9 cellular contexts compared by ENCODE assay signal in the genomic region with DNA sequence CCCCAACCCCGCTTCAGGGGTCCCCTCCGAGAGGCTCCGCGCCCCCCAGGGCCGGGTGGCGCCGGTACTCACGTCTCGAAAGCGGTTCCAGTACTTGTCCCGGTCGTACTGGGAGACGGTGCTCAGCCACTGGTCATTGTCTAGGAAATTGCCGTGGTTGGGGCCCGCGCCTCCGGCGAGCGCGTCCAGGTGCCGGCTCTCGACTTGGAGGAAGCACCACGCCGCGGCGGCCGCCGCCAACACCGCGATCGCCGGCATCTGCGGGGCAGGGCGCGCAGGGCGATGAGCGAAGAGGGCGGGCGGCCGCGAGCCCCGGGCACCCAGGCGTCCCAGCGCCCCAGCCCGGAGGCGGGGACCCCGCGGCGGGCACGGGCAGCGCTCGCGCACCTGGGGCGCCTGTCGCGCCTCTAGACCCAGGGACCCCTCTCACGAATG. TPM values are rescaled to one million over a fixed set of nuclear protein-coding genes. Genes with fewer than 3 reads are reported as not detected.
DNase-seq lines count a peak whose midpoint lies in the region; ATAC-seq, FAIRE-seq and TF ChIP-seq lines count a peak whose summit lies in the region.
"Had no signal": no experiment of that assay in that cellular context is flagged by ENCODE, and none has a peak within 500 bp of the region (broad histone marks: within the 10 kb centered on the region; RNA-seq: fewer than 3 reads in every experiment).

No MANE protein-coding gene starts in this region.

- DNase-seq in GM12891 (ENCODE audit: insufficient read length, low spot score) (peak; percentile 12), WERI-Rb-1 (peak; percentile 34), right cardiac atrium (peak; percentile 33 to 75 (median 67)), gastrocnemius medialis (peak in 1 of 2 donors; percentile 18), NCI-H524 treated with DMSO at 0.1 percent for 48 hours (lab: John Stamatoyannopoulos, UW) (no peak)
- DNase-seq in activated naive CD4-positive, alpha-beta T cell (lab: John Stamatoyannopoulos, UW): no peak

- no peak for FAIRE-seq in GM12891 (lab: Jason Lieb, UNC)

- H3K36me3 ChIP-seq in WERI-Rb-1: no peaks in the 10 kb centered on the region
- no peaks in the 10 kb centered on the region for H3K36me3 ChIP-seq in gastrocnemius medialis

- no peak for TF ChIP-seq POLR2A in GM12891 (IDR thresholded peaks at IDR 0.05; ENCODE audit: low read depth, low read length)
- TF ChIP-seq POLR2A in gastrocnemius medialis (IDR thresholded peaks at IDR 0.05): no peak

- ATAC-seq in right cardiac atrium (peak; percentile 35 to 37), gastrocnemius medialis (peak; percentile 40 to 54), GM21360 (IDR thresholded peaks at IDR 0.05; ENCODE audit: unreplicated experiment) (no peak), HG03571 (IDR thresholded peaks at IDR 0.05; ENCODE audit: unreplicated experiment) (no peak)

- H3K4me1 ChIP-seq in right cardiac atrium (ENCODE audit: control insufficient read depth, insufficient read depth, low read length) (peaks cover 1% of the 10 kb centered on the region), gastrocnemius medialis (no peaks in the 10 kb centered on the region)

- in situ Hi-C loops in gastrocnemius medialis (cut with MboI; ENCODE audit: low sequenced_read_pairs in 4 of 4): loop anchor here in 2 of 4 donors (25.0 kb wide), 2 partner anchors 286 to 686 kb away; no protein-coding TSS in a partner anchor

- TF ChIP-seq CTCF in WERI-Rb-1 (IDR thresholded peaks at IDR 0.05; ENCODE audit: low read depth, low read length) (no peak), gastrocnemius medialis (IDR thresholded peaks at IDR 0.05 in 4 of 5, conservative IDR thresholded peaks at IDR 0.05 in 1 of 5) (no peak)

- no peaks in the 10 kb centered on the region for H3K9me3 ChIP-seq in WERI-Rb-1 (ENCODE audit: severe bottlenecking)
- no peaks in the 10 kb centered on the region for H3K9me3 ChIP-seq in right cardiac atrium (ENCODE audit: control insufficient read depth, low read length)
- H3K9me3 ChIP-seq in gastrocnemius medialis: no peaks in the 10 kb centered on the region

- H3K27ac ChIP-seq in WERI-Rb-1 (no peak overlapping the region), right cardiac atrium (ENCODE audit: low read length) (no peak overlapping the region), gastrocnemius medialis (peak overlapping the region in 2 of 4 donors; percentile 57 to 75)
- H3K27ac ChIP-seq: SJSA1 had no signal

- H3K4me3 ChIP-seq in WERI-Rb-1 (ENCODE audit: low read depth, low read length): peak overlapping the region; percentile 51
- peak overlapping the region; percentile 49 for H3K4me3 ChIP-seq in right cardiac atrium (ENCODE audit: low read length)
- H3K4me3 ChIP-seq in gastrocnemius medialis: peak overlapping the region; percentile 49 to 69 (median 62)

- intact Hi-C loops in right cardiac atrium (cut with DNase I): loop anchor here (2.0 to 10.0 kb wide), 6 partner anchors 144 to 691 kb away; no protein-coding TSS in a partner anchor
- intact Hi-C loops in gastrocnemius medialis (cut with DNase I; ENCODE audit: low total_unique reads): loop anchor here (1.0 to 5.0 kb wide), 5 partner anchors 111 to 696 kb away; a partner anchor contains a TSS

- H3K27me3 ChIP-seq in WERI-Rb-1 (ENCODE audit: insufficient read depth, low read depth, severe bottlenecking) (peaks cover 24% of the 10 kb centered on the region), right cardiac atrium (ENCODE audit: control insufficient read depth, insufficient read depth) (no peaks in the 10 kb centered on the region), gastrocnemius medialis (no peaks in the 10 kb centered on the region)

- 3% methylated on average over 57 of the region's 57 CpGs for WGBS in right cardiac atrium

TF ChIP-seq in GM12891, 5 proteins besides CTCF, POLR2A, EP300 and RAD21:
- TF ChIP-seq TAF1 (IDR thresholded peaks at IDR 0.05; ENCODE audit: low read depth, low read length): no peak
- TF ChIP-seq POU2F2 (IDR thresholded peaks at IDR 0.05; ENCODE audit: low read depth, low read length): no peak
- no peak for TF ChIP-seq PAX5 (IDR thresholded peaks at IDR 0.05; ENCODE audit: insufficient read depth, low read length, severe bottlenecking)
- no peak for TF ChIP-seq POLR2AphosphoS5 (IDR thresholded peaks at IDR 0.05; ENCODE audit: low read depth, low read length)
- no peak for TF ChIP-seq SPI1 (IDR thresholded peaks at IDR 0.05; ENCODE audit: low read depth, low read length)
TF ChIP-seq in GM12891: peak in this region for 0.

RNA-seq across cellular contexts. Expression of a gene that starts 0.8 kb away (rescaled TPM):
- polyA plus RNA-seq in GM12891 (2012; ENCODE audit: low read depth, missing spikeins): not detected
- total RNA-seq in right cardiac atrium: 100 to 1,000 TPM; 107 to 186 (median 144) TPM
- polyA plus RNA-seq in right cardiac atrium: 41.0 TPM
- total RNA-seq in gastrocnemius medialis: 10 to 100 TPM in 3 of 4 donors, 1 to 10 TPM in 1; 5.8 to 33.8 (median 25.3) TPM

Comparison
In these comparisons a context has a peak if more than half of its experiments do, and no peak if none do; other contexts are left out.
1. DNase-seq: peak in GM12891 (single experiment), WERI-Rb-1 (single experiment) and right cardiac atrium (3 of 3); none in NCI-H524 treated with DMSO at 0.1 percent for 48 hours (single experiment) and activated naive CD4-positive, alpha-beta T cell (0 of 4).
2. ATAC-seq: peak in right cardiac atrium (2 of 2) and gastrocnemius medialis (2 of 2); none in GM21360 (single experiment) and HG03571 (single experiment).
3. Peak in every context shown above with its lines, with median percentiles within 50 percentile points of each other: H3K4me3 ChIP-seq.